ENCODE assay signal across 9 cellular contexts in genomic region chr2:73269686-73270465, GRCh38. TPM values are rescaled to one million over a fixed set of nuclear protein-coding genes. Genes with fewer than 3 reads are reported as not detected.
DNase-seq lines count a peak whose midpoint lies in the region; ATAC-seq, FAIRE-seq and TF ChIP-seq lines count a peak whose summit lies in the region.
"Had no signal": no experiment of that assay in that cellular context is flagged by ENCODE, and none has a peak within 500 bp of the region (broad histone marks: within the 10 kb centered on the region; RNA-seq: fewer than 3 reads in every experiment).

No MANE protein-coding gene starts in this region.

- no TSS peak for BruUV-seq in A673 (replicated peaks; lab: Mats Ljungman, UMichigan)

- no peaks in the 10 kb centered on the region for H3K36me3 Mint-ChIP-seq in nephron (ENCODE audit: low read depth)

- DNase-seq in GM12865 (ENCODE audit: low read depth): no peak
- no peak for DNase-seq in ascending aorta (ENCODE audit: low spot score in 2 of 2)
- no peak for DNase-seq in A673 (ENCODE audit: low spot score)
- no peak for DNase-seq in gastrocnemius medialis
- no peak for DNase-seq in urothelium cell line (ENCODE audit: low spot score)

- no peak overlapping the region for H3K27ac Mint-ChIP-seq in nephron

- H3K4me1 ChIP-seq in ascending aorta: peaks cover 3 to 6% of the 10 kb centered on the region in 2 donors
- no peaks in the 10 kb centered on the region for H3K4me1 ChIP-seq in A673 (ENCODE audit: insufficient read depth, low read length, poor library complexity, severe bottlenecking)
- no peaks in the 10 kb centered on the region for H3K4me1 ChIP-seq in gastrocnemius medialis

- ATAC-seq in HG03025 (IDR thresholded peaks at IDR 0.05; ENCODE audit: low FRiP score, unreplicated experiment) (peak; percentile 16), GM21528 (IDR thresholded peaks at IDR 0.05; ENCODE audit: low FRiP score, unreplicated experiment) (no peak), gastrocnemius medialis (no peak)

- no peak for FAIRE-seq in urothelium cell line (lab: Jason Lieb, UNC)
- FAIRE-seq: GM12891 had no signal

- CTCF ChIA-PET in A673 (lab: Charles Lee): no interaction called here

- intact Hi-C loops in ascending aorta (cut with DNase I) (no loop called here), A673 (cut with micrococcal nuclease; ENCODE audit: unreplicated experiment) (no loop called here), gastrocnemius medialis (cut with DNase I; ENCODE audit: low total_unique reads) (no loop called here)

- H3K27me3 ChIP-seq in ascending aorta (peaks cover 4% of the 10 kb centered on the region), A673 (replicated peaks; ENCODE audit: insufficient read depth, low read depth, low read length, poor library complexity) (no peaks in the 10 kb centered on the region), gastrocnemius medialis (peaks cover 42 to 47% (median 45%) of the 10 kb centered on the region in 3 donors)

- peaks cover 4% of the 10 kb centered on the region for H3K4me1 Mint-ChIP-seq in nephron

- peak overlapping the region; percentile 52 for H3K4me3 ChIP-seq in GM12865 (ENCODE audit: low read depth, low read length)
- H3K4me3 ChIP-seq in ascending aorta: peak overlapping the region; percentile 23 to 49
- no peak overlapping the region for H3K4me3 ChIP-seq in A673 (ENCODE audit: low read depth, low read length, poor library complexity, severe bottlenecking)
- no peak overlapping the region for H3K4me3 ChIP-seq in gastrocnemius medialis

- POLR2A ChIA-PET in A673 (lab: Charles Lee; ENCODE audit: low non-redundant PET): no interaction called here

- peaks cover 6% of the 10 kb centered on the region for H3K9me3 Mint-ChIP-seq in nephron

- in situ Hi-C loops in gastrocnemius medialis (cut with MboI; ENCODE audit: low sequenced_read_pairs in 4 of 4): no loop called here

- H3K36me3 ChIP-seq in ascending aorta (no peaks in the 10 kb centered on the region), A673 (ENCODE audit: insufficient read depth, low read length, poor library complexity, severe bottlenecking) (no peaks in the 10 kb centered on the region), gastrocnemius medialis (no peaks in the 10 kb centered on the region)

- H3K27ac ChIP-seq in ascending aorta (no peak overlapping the region), A673 (ENCODE audit: low read depth, low read length, poor library complexity, severe bottlenecking) (no peak overlapping the region), gastrocnemius medialis (no peak overlapping the region)

- TF ChIP-seq CTCF in GM12865 (IDR thresholded peaks at IDR 0.05; ENCODE audit: insufficient read depth, low read depth, low read length, missing control alignments): no peak
- no peak for TF ChIP-seq CTCF in ascending aorta (IDR thresholded peaks at IDR 0.05)
- no peak for TF ChIP-seq CTCF in nephron (IDR thresholded peaks at IDR 0.05; ENCODE audit: unreplicated experiment in 3 of 3)
- TF ChIP-seq CTCF in A673 (conservative IDR thresholded peaks at IDR 0.05; ENCODE audit: low read depth, low read length): no peak
- TF ChIP-seq CTCF in gastrocnemius medialis (IDR thresholded peaks at IDR 0.05 in 4 of 5, conservative IDR thresholded peaks at IDR 0.05 in 1 of 5): no peak

- peaks cover 76% of the 10 kb centered on the region for H3K27me3 Mint-ChIP-seq in nephron (ENCODE audit: low read depth)

- peak overlapping the region in 2 of 3 experiments; percentile 5 to 10 for H3K4me3 Mint-ChIP-seq in nephron

- no peak for TF ChIP-seq POLR2A in gastrocnemius medialis (IDR thresholded peaks at IDR 0.05)

- H3K9me3 ChIP-seq in ascending aorta (no peaks in the 10 kb centered on the region), A673 (ENCODE audit: low read depth, low read length, poor library complexity, severe bottlenecking) (no peaks in the 10 kb centered on the region), gastrocnemius medialis (no peaks in the 10 kb centered on the region)

RNA-seq across cellular contexts. Expression of gene FBXO41, which starts 14.4 kb away (rescaled TPM):
- total RNA-seq in ascending aorta (5.2 TPM), A673 (2021) (8.6 and 11.5 TPM in 2 replicates), gastrocnemius medialis (under 1 TPM in 3 of 4 donors, not detected in 1; 0.13 to 0.82 (median 0.23) TPM)

RNA-seq across cellular contexts. Expression of gene EGR4, which starts 23.5 kb away (rescaled TPM):
- total RNA-seq in ascending aorta (not detected), A673 (2021) (1.9 and 2.0 TPM in 2 replicates), gastrocnemius medialis (not detected)

RNA-seq across cellular contexts. Expression of gene CCT7, which starts 35.8 kb away (rescaled TPM):
- total RNA-seq in ascending aorta (226 TPM), A673 (2021) (627 and 648 TPM in 2 replicates), gastrocnemius medialis (100 to 1,000 TPM; 215 to 334 (median 284) TPM)

RNA-seq across cellular contexts. Expression of gene PRADC1, which starts 36.8 kb away (rescaled TPM):
- total RNA-seq in ascending aorta (77.0 TPM), A673 (2021) (17.7 and 20.0 TPM in 2 replicates), gastrocnemius medialis (100 to 1,000 TPM in 3 of 4 donors, 10 to 100 TPM in 1; 69.4 to 132 (median 104) TPM)

RNA-seq across cellular contexts. Expression of gene SMYD5, which starts 55.8 kb away (rescaled TPM):
- total RNA-seq in ascending aorta: 10.1 TPM
- total RNA-seq in A673 (2021): 54.5 and 57.3 TPM in 2 replicates
- total RNA-seq in gastrocnemius medialis: 10 to 100 TPM in 3 of 4 donors, 1 to 10 TPM in 1; 9.8 to 17.7 (median 13.7) TPM

Comparison
In these comparisons a context has a peak if more than half of its experiments do, and no peak if none do; other contexts are left out.
1. H3K4me3 ChIP-seq: peak in GM12865 (single experiment) and ascending aorta (2 of 2); none in A673 (single experiment) and gastrocnemius medialis (0 of 4).